Comparison of ENCODE assay signal across 8 cellular contexts in the genomic region with DNA sequence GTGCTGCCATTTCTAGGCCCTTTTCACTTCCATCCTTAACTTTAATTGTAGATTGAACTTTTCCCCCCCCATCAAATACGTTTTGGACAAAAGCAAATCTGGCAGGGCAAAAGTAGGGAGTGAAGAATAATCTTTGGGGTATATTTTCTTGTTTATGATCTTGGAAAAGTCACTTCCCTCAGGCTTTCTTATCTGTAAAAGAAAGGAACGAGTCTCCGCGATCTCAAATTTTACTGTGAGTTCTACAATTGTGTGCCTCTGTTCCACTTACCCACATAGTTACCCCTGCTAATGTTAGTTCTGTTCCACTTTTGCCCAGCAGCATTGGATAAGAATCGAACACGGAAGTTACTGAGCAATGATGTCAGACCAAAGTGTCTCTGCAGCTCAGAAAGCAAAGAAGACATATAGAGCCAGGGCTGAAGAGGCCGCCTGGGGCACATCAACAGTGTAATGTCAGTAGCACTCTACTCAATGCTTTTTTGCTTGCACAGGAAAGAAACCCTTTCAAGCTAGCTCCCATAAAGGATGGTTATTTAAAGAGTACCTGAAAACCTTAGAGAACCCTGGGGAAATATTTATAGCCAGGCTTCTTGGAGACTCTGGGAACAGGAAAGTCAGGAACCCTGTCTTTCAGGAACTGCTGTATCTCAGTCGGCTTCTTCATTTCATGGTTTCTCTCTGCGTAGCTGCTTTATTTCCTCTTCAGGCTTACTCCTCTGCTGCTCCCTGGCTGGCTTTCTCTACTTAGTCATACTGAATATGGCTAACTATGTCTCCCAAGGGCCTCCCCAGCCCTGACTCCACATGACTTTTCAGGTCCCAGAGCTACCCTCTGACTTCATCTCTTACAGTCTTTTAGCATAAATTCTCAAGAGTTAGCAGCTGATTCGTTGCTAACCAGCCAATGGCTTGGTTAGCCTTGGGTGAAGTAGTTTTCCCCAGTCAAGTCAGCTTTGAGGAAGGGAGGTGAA.
DNase-seq lines count a peak whose midpoint lies in the region; ATAC-seq and TF ChIP-seq lines count a peak whose summit lies in the region.

No MANE protein-coding gene starts in this region.

- H3K9me3 ChIP-seq in SK-N-SH (no peaks in the 10 kb centered on the region), BE2C (no peaks in the 10 kb centered on the region)

- H3K4me2 ChIP-seq in SK-N-SH = peak overlapping the region; percentile 0; the same call in 1 of the 2 replicates

- no peak for DNase-seq in SK-N-SH
- no peak for DNase-seq in memory B cell (ENCODE audit: low spot score in 2 of 2)
- DNase-seq in cerebellar cortex (ENCODE audit: low spot score) = no peak
- DNase-seq in NCI-H2171 (lab: John Stamatoyannopoulos, UW) = no peak
- no peak for DNase-seq in dedifferentiated amniotic fluid mesenchymal stem cell (ENCODE audit: extremely low spot score)
- DNase-seq in BE2C = no peak

- no peaks in the 10 kb centered on the region for H3K79me2 ChIP-seq in SK-N-SH (ENCODE audit: insufficient read depth)

- TF ChIP-seq CTCF in SK-N-SH (IDR thresholded peaks at IDR 0.05) (no peak), BE2C (IDR thresholded peaks at IDR 0.05; ENCODE audit: low read depth, low read length) (no peak)

- H3K27me3 ChIP-seq in SK-N-SH (ENCODE audit: insufficient read depth) = no peaks in the 10 kb centered on the region
- no peaks in the 10 kb centered on the region for H3K27me3 ChIP-seq in BE2C

- H3K4me3 Mint-ChIP-seq in memory B cell = no peak overlapping the region

- no peak overlapping the region for H3K4me3 ChIP-seq in SK-N-SH (ENCODE audit: low read depth in 2 of 2, low read length in 1 of 2)
- H3K4me3 ChIP-seq in BE2C (ENCODE audit: low read depth, low read length) = no peak overlapping the region

- CTCF ChIA-PET in SK-N-SH (lab: Yijun Ruan, JAX) = interaction anchor here (0.7 to 2.1 kb wide), 4 partner anchors 17 to 153 kb away, joined by 3 to 7 read pairs (median 4); no protein-coding TSS in a partner anchor

- H3F3A ChIP-seq in SK-N-SH (replicated peaks; ENCODE audit: insufficient read depth) = no peaks in the 10 kb centered on the region

- peaks cover 7% of the 10 kb centered on the region for H3K4me1 Mint-ChIP-seq in memory B cell

- H3K4me1 ChIP-seq in SK-N-SH (ENCODE audit: control insufficient read depth in 1 of 2, insufficient read depth in 2 of 2, low read depth in 1 of 2, low read length in 1 of 2) = peaks cover 0 to 4% of the 10 kb centered on the region in 2 experiments; a peak in 1 of 4 replicates
- H3K4me1 ChIP-seq in BE2C = no peaks in the 10 kb centered on the region

- no peak for TF ChIP-seq EP300 in SK-N-SH (IDR thresholded peaks at IDR 0.05; ENCODE audit: borderline replicate concordance in 1 of 2, low read depth in 1 of 2, low read length in 1 of 2)

- WGBS in SK-N-SH (ENCODE audit: low lambda C conversion rate) = 58% methylated on average over 10 of the region's 10 CpGs

- H3K27me3 Mint-ChIP-seq in memory B cell = peaks cover 1% of the 10 kb centered on the region

- POLR2A ChIA-PET in SK-N-SH (lab: Yijun Ruan, JAX) = no interaction called here

- peak overlapping the region; percentile 26 for H2AFZ ChIP-seq in SK-N-SH (ENCODE audit: low read depth)

- H3K36me3 ChIP-seq in SK-N-SH (replicated peaks in 1 of 2; ENCODE audit: control insufficient read depth in 1 of 2, insufficient read depth in 2 of 2, low read length in 1 of 2) (no peaks in the 10 kb centered on the region), BE2C (no peaks in the 10 kb centered on the region)

- H3K36me3 Mint-ChIP-seq in memory B cell = no peaks in the 10 kb centered on the region

- H4K20me1 ChIP-seq in SK-N-SH (ENCODE audit: insufficient read depth) = no peaks in the 10 kb centered on the region

- ATAC-seq in GM18870 (IDR thresholded peaks at IDR 0.05; ENCODE audit: unreplicated experiment) = peak; percentile 74
- peak; percentile 64 for ATAC-seq in HG02623 (IDR thresholded peaks at IDR 0.05; ENCODE audit: unreplicated experiment)
- ATAC-seq in memory B cell (ENCODE audit: low read depth) = peak; percentile 44

- H3K27ac Mint-ChIP-seq in memory B cell = no peak overlapping the region

- no peak overlapping the region; a peak in 1 of 4 replicates for H3K27ac ChIP-seq in SK-N-SH (ENCODE audit: low read depth in 2 of 2, low read length in 1 of 2)

- H3K9me2 ChIP-seq in SK-N-SH = no peaks in the 10 kb centered on the region

- no peak for TF ChIP-seq RAD21 in SK-N-SH (IDR thresholded peaks at IDR 0.05; ENCODE audit: low read length)

- H3K9ac ChIP-seq in SK-N-SH = no peak overlapping the region

- peaks cover 4% of the 10 kb centered on the region for H3K9me3 Mint-ChIP-seq in memory B cell

TF ChIP-seq in SK-N-SH, 30 proteins besides CTCF, POLR2A, EP300 and RAD21:
- TF ChIP-seq, protein P1, sequence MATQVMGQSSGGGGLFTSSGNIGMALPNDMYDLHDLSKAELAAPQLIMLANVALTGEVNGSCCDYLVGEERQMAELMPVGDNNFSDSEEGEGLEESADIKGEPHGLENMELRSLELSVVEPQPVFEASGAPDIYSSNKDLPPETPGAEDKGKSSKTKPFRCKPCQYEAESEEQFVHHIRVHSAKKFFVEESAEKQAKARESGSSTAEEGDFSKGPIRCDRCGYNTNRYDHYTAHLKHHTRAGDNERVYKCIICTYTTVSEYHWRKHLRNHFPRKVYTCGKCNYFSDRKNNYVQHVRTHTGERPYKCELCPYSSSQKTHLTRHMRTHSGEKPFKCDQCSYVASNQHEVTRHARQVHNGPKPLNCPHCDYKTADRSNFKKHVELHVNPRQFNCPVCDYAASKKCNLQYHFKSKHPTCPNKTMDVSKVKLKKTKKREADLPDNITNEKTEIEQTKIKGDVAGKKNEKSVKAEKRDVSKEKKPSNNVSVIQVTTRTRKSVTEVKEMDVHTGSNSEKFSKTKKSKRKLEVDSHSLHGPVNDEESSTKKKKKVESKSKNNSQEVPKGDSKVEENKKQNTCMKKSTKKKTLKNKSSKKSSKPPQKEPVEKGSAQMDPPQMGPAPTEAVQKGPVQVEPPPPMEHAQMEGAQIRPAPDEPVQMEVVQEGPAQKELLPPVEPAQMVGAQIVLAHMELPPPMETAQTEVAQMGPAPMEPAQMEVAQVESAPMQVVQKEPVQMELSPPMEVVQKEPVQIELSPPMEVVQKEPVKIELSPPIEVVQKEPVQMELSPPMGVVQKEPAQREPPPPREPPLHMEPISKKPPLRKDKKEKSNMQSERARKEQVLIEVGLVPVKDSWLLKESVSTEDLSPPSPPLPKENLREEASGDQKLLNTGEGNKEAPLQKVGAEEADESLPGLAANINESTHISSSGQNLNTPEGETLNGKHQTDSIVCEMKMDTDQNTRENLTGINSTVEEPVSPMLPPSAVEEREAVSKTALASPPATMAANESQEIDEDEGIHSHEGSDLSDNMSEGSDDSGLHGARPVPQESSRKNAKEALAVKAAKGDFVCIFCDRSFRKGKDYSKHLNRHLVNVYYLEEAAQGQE (IDR thresholded peaks at IDR 0.05; ENCODE audit: low read depth, low read length) = no peak
- TF ChIP-seq, protein P2, sequence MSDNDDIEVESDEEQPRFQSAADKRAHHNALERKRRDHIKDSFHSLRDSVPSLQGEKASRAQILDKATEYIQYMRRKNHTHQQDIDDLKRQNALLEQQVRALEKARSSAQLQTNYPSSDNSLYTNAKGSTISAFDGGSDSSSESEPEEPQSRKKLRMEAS (IDR thresholded peaks at IDR 0.05; ENCODE audit: low read depth) = no peak
- no peak for TF ChIP-seq SMC3 (IDR thresholded peaks at IDR 0.05; ENCODE audit: low read depth, low read length)
- no peak for TF ChIP-seq NRF1 (IDR thresholded peaks at IDR 0.05; ENCODE audit: low read depth, low read length)
- TF ChIP-seq TEAD4 (IDR thresholded peaks at IDR 0.05; ENCODE audit: borderline replicate concordance, insufficient read depth) = no peak
